26 cellular contexts compared by ENCODE assay signal in genomic region chr3:118927449-118927848, GRCh38.
"Had no signal": no experiment of that assay in that cellular context is flagged by ENCODE, and none has a peak within 500 bp of the region (broad histone marks: within the 10 kb centered on the region; RNA-seq: fewer than 3 reads in every experiment).

No MANE protein-coding gene starts in this region.

- DNase-seq: activated effector memory CD4-positive, alpha-beta T cell treated with anti-CD3 and anti-CD28 coated beads, Interleukin-2, amount 50 U/mL, for 16 hours; activated effector memory CD4-positive, alpha-beta T cell treated with Interleukin-2 at 50 U/mL for 16 hours; activated gamma-delta T cell; activated gamma-delta T cell treated with Interleukin-2 at 50 U/mL for 16 hours; activated naive CD4-positive, alpha-beta T cell; activated naive CD4-positive, alpha-beta T cell treated with anti-CD3 and anti-CD28 coated beads for 36 hours; activated naive CD4-positive, alpha-beta T cell treated with anti-CD3 and anti-CD28 coated beads, Interleukin-2, amount 10 ng/mL, durations not matched to agents 7 days and 5 days; activated naive CD4-positive, alpha-beta T cell treated with anti-CD3 and anti-CD28 coated beads, Interleukin-2, amount 50 U/mL, for 16 hours; activated naive CD4-positive, alpha-beta T cell treated with Interleukin-2 at 50 U/mL for 16 hours; activated naive CD8-positive, alpha-beta T cell treated with anti-CD3 and anti-CD28 coated beads for 36 hours; activated naive CD8-positive, alpha-beta T cell treated with anti-CD3 and anti-CD28 coated beads, Interleukin-2, amount 10 ng/mL, durations not matched to agents 7 days and 5 days; activated naive CD8-positive, alpha-beta T cell treated with anti-CD3 and anti-CD28 coated beads, Interleukin-2, amount 50 U/mL, for 24 hours; activated T-cell treated with anti-CD3 and anti-CD28 coated beads, Interleukin-2, amount 50 U/mL, for 1 hour; activated T-cell treated with anti-CD3 and anti-CD28 coated beads, Interleukin-2, amount 50 U/mL, for 24 hours; activated T-cell treated with anti-CD3 and anti-CD28 coated beads, Interleukin-2, amount 50 U/mL, for 4 hours; activated T-cell treated with anti-CD3 and anti-CD28 coated beads, Interleukin-2, amount 50 U/mL, for 48 hours; activated T-cell treated with anti-CD3 and anti-CD28 coated beads, Interleukin-2, amount 50 U/mL, for 72 hours; adrenal gland; amniotic stem cell; amygdala; anterior cingulate cortex; aorta; body of pancreas; brain microvascular endothelial cell; central memory CD4-positive, alpha-beta T cell; cerebellar nuclear complex had no signal
